ENCODE assay signal across 27 cellular contexts in the genomic region with DNA sequence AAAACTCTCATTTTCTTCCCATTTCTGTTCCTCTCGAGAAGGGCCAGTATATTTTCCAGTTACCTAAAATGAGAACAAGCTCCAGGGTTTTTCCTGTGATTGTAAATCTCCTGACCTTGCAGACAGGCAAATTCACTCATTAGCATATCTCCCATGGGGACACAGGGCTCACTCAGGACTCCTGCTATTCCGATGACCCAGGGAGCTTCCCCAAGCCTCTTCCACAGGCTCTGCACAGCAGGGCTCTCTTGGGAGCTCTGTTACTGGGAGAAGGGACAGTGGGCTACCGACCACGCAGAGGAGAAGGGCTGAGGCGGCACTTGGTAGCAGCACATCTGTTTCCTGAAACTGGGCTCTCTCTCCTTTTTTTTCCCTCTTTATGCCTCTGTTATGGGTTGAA.
"Had no signal": no experiment of that assay in that cellular context is flagged by ENCODE, and none has a peak within 500 bp of the region (broad histone marks: within the 10 kb centered on the region; RNA-seq: fewer than 3 reads in every experiment).

No MANE protein-coding gene starts in this region.

- ATAC-seq: mucosa of descending colon; naive thymus-derived CD4-positive, alpha-beta T cell; natural killer cell treated with Interleukin-12 subunit alpha and Interleukin-12 subunit beta and Interleukin-15 and Interleukin-18, amount 100 ng/mL, for 72 hours; pancreas; right cardiac atrium; sciatic nerve; stimulated activated naive B cell treated with anti-CD40 and anti-IgM and Interleukin-4, amounts not matched to agents 10 μg/mL and 1 μg/mL and 100 μg/mL, for 72 hours; stimulated activated naive CD8-positive, alpha-beta T cell treated with anti-CD3 and anti-CD28 coated beads, Interleukin-15, Interleukin-2, amounts not matched to agents 100 U/mL and 50 U/mL, for 24 hours; upper lobe of right lung had no signal

- H3K79me2 ChIP-seq: hepatocyte had no signal

- H3K4me3 ChIP-seq: hepatocyte, left ventricle myocardium inferior, lung, mucosa of descending colon, pancreas, prostate gland, skin epidermis, stomach, suprapubic skin, thoracic aorta, tibial artery, upper lobe of right lung had no signal

- H3K4me1 Mint-ChIP-seq: naive thymus-derived CD4-positive, alpha-beta T cell; stimulated activated naive B cell treated with anti-CD40 and anti-IgM and Interleukin-4, amounts not matched to agents 10 μg/mL and 1 μg/mL and 100 μg/mL, for 72 hours had no signal

- H3K27ac Mint-ChIP-seq: naive thymus-derived CD4-positive, alpha-beta T cell; natural killer cell treated with Interleukin-12 subunit alpha and Interleukin-12 subunit beta and Interleukin-15 and Interleukin-18, amount 100 ng/mL, for 72 hours; stimulated activated naive B cell treated with anti-CD40 and anti-IgM and Interleukin-4, amounts not matched to agents 10 μg/mL and 1 μg/mL and 100 μg/mL, for 72 hours had no signal

- H3K9me3 Mint-ChIP-seq: naive thymus-derived CD4-positive, alpha-beta T cell; natural killer cell treated with Interleukin-12 subunit alpha and Interleukin-12 subunit beta and Interleukin-15 and Interleukin-18, amount 100 ng/mL, for 72 hours; stimulated activated naive B cell treated with anti-CD40 and anti-IgM and Interleukin-4, amounts not matched to agents 10 μg/mL and 1 μg/mL and 100 μg/mL, for 72 hours had no signal

- H3K36me3 Mint-ChIP-seq: naive thymus-derived CD4-positive, alpha-beta T cell; natural killer cell treated with Interleukin-12 subunit alpha and Interleukin-12 subunit beta and Interleukin-15 and Interleukin-18, amount 100 ng/mL, for 72 hours; stimulated activated naive B cell treated with anti-CD40 and anti-IgM and Interleukin-4, amounts not matched to agents 10 μg/mL and 1 μg/mL and 100 μg/mL, for 72 hours had no signal

- DNase-seq: islet precursor cell; left ventricle myocardium inferior; midbrain; mucosa of descending colon; naive thymus-derived CD4-positive, alpha-beta T cell; nucleus accumbens; pancreas; retina; right cardiac atrium; stimulated activated CD4-positive, alpha-beta T cell treated with anti-CD3 and anti-CD28 coated beads, Interleukin-12 subunit alpha, Interleukin-12 subunit beta, amount 100 ng/mL, for 4 hours; stimulated activated CD4-positive, alpha-beta T cell treated with anti-CD3 and anti-CD28 coated beads, Interleukin-15, amount 100 ng/mL, for 24 hours; stimulated activated CD4-positive, alpha-beta T cell treated with anti-CD3 and anti-CD28 coated beads, Interleukin-2, amount 100 ng/mL, for 24 hours; stimulated activated CD4-positive, alpha-beta T cell treated with anti-CD3 and anti-CD28 coated beads, Interleukin-4, amount 100 ng/mL, for 1 hour; stimulated activated naive B cell treated with anti-CD40 and anti-IgM and Interleukin-4, amounts not matched to agents 10 μg/mL and 1 μg/mL and 100 μg/mL, for 72 hours; stimulated activated naive CD8-positive, alpha-beta T cell treated with anti-CD3 and anti-CD28 coated beads, Interleukin-15, Interleukin-2, amounts not matched to agents 100 U/mL and 50 U/mL, for 24 hours; stomach; tibial artery; trophoblast cell; upper lobe of right lung had no signal

- H3K27me3 Mint-ChIP-seq: stimulated activated naive B cell treated with anti-CD40 and anti-IgM and Interleukin-4, amounts not matched to agents 10 μg/mL and 1 μg/mL and 100 μg/mL, for 72 hours had no signal

- H3K9me3 ChIP-seq: left ventricle myocardium inferior, mucosa of descending colon, pancreas, prostate gland, stomach, suprapubic skin, thoracic aorta, tibial artery, upper lobe of right lung had no signal

- H3K27ac ChIP-seq: hepatocyte, left ventricle myocardium inferior, pancreas, prostate gland, skin epidermis, stomach, suprapubic skin, thoracic aorta, tibial artery, upper lobe of right lung had no signal

- H3K27me3 ChIP-seq: pancreas, stomach, suprapubic skin, tibial artery, upper lobe of right lung had no signal

- H2AFZ ChIP-seq: hepatocyte had no signal

- H3K4me2 ChIP-seq: hepatocyte had no signal

- H3K4me1 ChIP-seq: pancreas, prostate gland, stomach, suprapubic skin, tibial artery, upper lobe of right lung had no signal

- H3K36me3 ChIP-seq: left ventricle myocardium inferior, pancreas, prostate gland, stomach, suprapubic skin, thoracic aorta, tibial artery, upper lobe of right lung had no signal

- H3K4me3 Mint-ChIP-seq: naive thymus-derived CD4-positive, alpha-beta T cell; natural killer cell treated with Interleukin-12 subunit alpha and Interleukin-12 subunit beta and Interleukin-15 and Interleukin-18, amount 100 ng/mL, for 72 hours; stimulated activated naive B cell treated with anti-CD40 and anti-IgM and Interleukin-4, amounts not matched to agents 10 μg/mL and 1 μg/mL and 100 μg/mL, for 72 hours had no signal
